In the genomic region with DNA sequence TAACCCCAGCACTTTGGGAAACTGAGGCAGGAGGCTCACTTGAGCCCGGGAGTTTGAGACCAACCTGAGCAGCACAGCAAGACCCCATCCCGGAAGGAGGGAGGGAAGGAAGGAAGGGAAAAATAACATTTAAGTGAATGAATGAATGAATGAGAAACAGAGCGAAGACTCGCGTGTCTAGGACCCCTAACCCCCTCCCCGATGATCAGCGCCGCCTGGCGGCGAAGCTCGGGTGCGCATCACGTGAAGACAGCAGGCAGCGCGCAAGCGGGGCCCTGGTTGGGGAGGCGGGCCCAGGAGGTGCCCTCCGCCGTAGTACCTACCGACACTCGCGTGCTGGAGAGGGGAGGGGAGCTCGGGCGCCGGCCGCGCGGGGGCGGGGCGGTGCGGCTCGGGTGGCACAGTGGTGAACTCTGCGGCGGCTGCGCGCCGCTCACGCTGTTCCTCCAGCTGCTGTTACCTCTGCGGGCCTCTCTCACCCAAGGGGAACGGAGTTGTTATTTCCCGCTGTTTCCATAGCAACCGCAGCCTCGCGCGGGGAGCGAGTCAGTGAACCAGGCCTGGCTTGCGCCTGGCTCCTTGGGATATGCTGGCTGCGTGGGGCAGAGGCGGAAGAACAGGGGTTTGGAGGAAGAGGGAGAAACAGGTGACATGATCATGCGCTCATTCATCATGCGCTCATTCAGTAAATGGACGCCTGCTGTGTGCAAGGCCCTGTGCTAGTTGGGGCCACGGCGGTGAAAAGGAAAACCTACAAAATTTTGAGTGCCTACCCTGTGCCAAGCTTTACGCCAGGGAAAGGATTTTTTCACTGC, we compare ENCODE assay signal across 8 cellular contexts. TPM values are rescaled to one million over a fixed set of nuclear protein-coding genes. Genes with fewer than 3 reads are reported as not detected.
DNase-seq lines count a peak whose midpoint lies in the region; ATAC-seq and TF ChIP-seq lines count a peak whose summit lies in the region.

No MANE protein-coding gene starts in this region.

- DNase-seq in NCI-H1417 treated with DMSO at 0.1 percent for 48 hours (lab: John Stamatoyannopoulos, UW), result peak; percentile 76
- DNase-seq in SW480 (ENCODE audit: low spot score), result peak; percentile 81
- peak; percentile 75 to 85 (median 81) for DNase-seq in adrenal gland
- peak; percentile 73 for DNase-seq in left ventricle myocardium superior
- DNase-seq in posterior vena cava (ENCODE audit: low spot score), result peak; percentile 89
- peak; percentile 93 for DNase-seq in upper lobe of right lung

- TF ChIP-seq POLR2A in adrenal gland (IDR thresholded peaks at IDR 0.05), result no peak

- H3K9me3 ChIP-seq in adrenal gland (replicated peaks in 1 of 3), result no peaks in the 10 kb centered on the region
- H3K9me3 ChIP-seq in upper lobe of right lung, result no peaks in the 10 kb centered on the region

- H3K36me3 ChIP-seq in adrenal gland (replicated peaks in 1 of 2), result no peaks in the 10 kb centered on the region
- no peaks in the 10 kb centered on the region for H3K36me3 ChIP-seq in upper lobe of right lung

- WGBS in adrenal gland, 4 donors, result 4 to 12% (median 8%) methylated on average over 24 to 55 of the region's 55 CpGs

- TF ChIP-seq CTCF in GM12873 (IDR thresholded peaks at IDR 0.05; ENCODE audit: insufficient read depth, low read depth, low read length, missing control alignments), result peak; percentile 97
- TF ChIP-seq CTCF in adrenal gland (IDR thresholded peaks at IDR 0.05), result peak; percentile 51 to 80 (median 64)
- TF ChIP-seq CTCF in upper lobe of right lung (IDR thresholded peaks at IDR 0.05), result peak; percentile 78

- H3K27me3 ChIP-seq in adrenal gland (no peaks in the 10 kb centered on the region), upper lobe of right lung (peaks cover 25% of the 10 kb centered on the region)

- peak; percentile 89 for ATAC-seq in HG02798 (IDR thresholded peaks at IDR 0.05; ENCODE audit: poor library complexity, unreplicated experiment)
- peak; percentile 83 for ATAC-seq in left ventricle myocardium superior
- ATAC-seq in upper lobe of right lung, result peak; percentile 94

- H3K4me3 ChIP-seq in adrenal gland (peak overlapping the region; percentile 5 to 39 (median 18)), upper lobe of right lung (peak overlapping the region; percentile 48)

- peak overlapping the region in 1 of 5 donors; percentile 41 for H3K27ac ChIP-seq in adrenal gland
- peak overlapping the region; percentile 32 for H3K27ac ChIP-seq in upper lobe of right lung

- H3K4me1 ChIP-seq in adrenal gland (replicated peaks in 1 of 2) (peaks cover 5 to 10% of the 10 kb centered on the region in 2 donors), upper lobe of right lung (peaks cover 11% of the 10 kb centered on the region)

- intact Hi-C loops in adrenal gland (cut with DNase I) (no loop called here), left ventricle myocardium superior (cut with micrococcal nuclease) (no loop called here), posterior vena cava (cut with DNase I) (no loop called here), upper lobe of right lung (cut with DNase I) (no loop called here)

RNA-seq across cellular contexts. Expression of gene DCDC2, which starts 2.0 kb away (rescaled TPM):
- total RNA-seq in adrenal gland (1 to 10 TPM in 4 of 8 donors, under 1 TPM in 4; 0.52 to 3.6 (median 1.0) TPM), left ventricle myocardium superior (not detected), posterior vena cava (not detected), upper lobe of right lung (5.3 TPM)
- polyA plus RNA-seq in adrenal gland, result 1 to 10 TPM in 2 of 3 donors, under 1 TPM in 1; 0.18 to 1.2 (median 1.1) TPM

RNA-seq across cellular contexts. Expression of gene MRS2, which starts 42.9 kb away (rescaled TPM):
- 10 to 100 TPM; 23.4 to 41.3 (median 27.7) TPM for total RNA-seq in adrenal gland
- polyA plus RNA-seq in adrenal gland, result 10 to 100 TPM; 11.2 to 30.5 (median 11.8) TPM
- total RNA-seq in left ventricle myocardium superior, result 44.3 TPM
- total RNA-seq in posterior vena cava, result 10 to 100 TPM; 13.6 to 17.6 TPM
- 21.3 TPM for total RNA-seq in upper lobe of right lung
